ENCODE assay signal across 1 cellular context in the genomic region with DNA sequence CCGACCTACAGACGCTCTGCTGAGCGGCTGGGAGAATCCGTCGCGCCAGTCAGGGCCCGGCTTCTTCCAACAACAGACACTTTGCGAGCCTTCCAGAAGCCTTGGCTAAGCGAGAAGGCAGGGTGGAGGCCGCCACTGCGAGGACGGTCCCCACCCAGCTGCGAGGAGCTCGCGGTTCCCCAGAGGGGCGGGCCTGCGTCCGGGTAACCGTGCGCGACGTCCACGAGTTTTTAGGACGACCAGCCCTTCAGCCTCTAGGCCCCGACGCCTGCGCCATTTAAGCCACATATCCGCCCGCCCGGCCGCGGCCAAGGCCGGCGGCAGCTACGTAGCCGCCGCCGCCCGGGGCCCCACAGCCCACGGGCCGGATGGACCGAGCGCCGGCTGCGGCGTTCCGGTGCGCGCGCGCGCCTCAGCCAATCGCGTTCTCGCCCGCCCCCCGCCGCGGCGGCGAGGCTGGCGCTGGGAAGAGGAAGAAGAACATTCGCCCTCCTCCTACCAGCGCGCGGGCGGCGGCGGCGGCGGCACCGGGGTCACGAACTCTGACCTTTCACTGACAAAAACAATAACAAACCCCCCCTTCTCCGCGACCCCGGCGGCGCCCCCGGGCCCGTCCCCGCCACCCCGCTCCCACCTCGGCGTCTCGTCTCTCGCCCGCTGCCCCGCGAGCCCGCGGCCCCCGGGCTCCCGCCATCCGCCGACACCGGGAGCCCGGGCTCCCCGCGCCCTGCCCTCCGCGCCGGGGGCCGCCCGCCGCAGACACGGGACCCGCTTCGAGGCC.
A peak's percentile ranks its signal among the peaks of the same experiment; 100 is the strongest.
TF ChIP-seq lines count a peak whose summit lies in the region.

A gene (plus strand): TSS at position 479 of the 781 bp plus-strand sequence. CDS start 56,332 bp downstream, outside the sequence.

TF ChIP-seq in HepG2, 621 proteins besides CTCF, POLR2A, EP300 and RAD21 (continued from another document and continues in another):
- TF ChIP-seq ZNF224 (CRISPR knock-in tag; IDR thresholded peaks at IDR 0.05): no peak
- no peak for TF ChIP-seq ZNF629 (CRISPR knock-in tag; conservative IDR thresholded peaks at IDR 0.05)
- TF ChIP-seq HMG20A (CRISPR knock-in tag; IDR thresholded peaks at IDR 0.05; ENCODE audit: borderline replicate concordance): no peak
- no peak for TF ChIP-seq TBP (CRISPR knock-in tag; IDR thresholded peaks at IDR 0.05)
- TF ChIP-seq, protein P1, sequence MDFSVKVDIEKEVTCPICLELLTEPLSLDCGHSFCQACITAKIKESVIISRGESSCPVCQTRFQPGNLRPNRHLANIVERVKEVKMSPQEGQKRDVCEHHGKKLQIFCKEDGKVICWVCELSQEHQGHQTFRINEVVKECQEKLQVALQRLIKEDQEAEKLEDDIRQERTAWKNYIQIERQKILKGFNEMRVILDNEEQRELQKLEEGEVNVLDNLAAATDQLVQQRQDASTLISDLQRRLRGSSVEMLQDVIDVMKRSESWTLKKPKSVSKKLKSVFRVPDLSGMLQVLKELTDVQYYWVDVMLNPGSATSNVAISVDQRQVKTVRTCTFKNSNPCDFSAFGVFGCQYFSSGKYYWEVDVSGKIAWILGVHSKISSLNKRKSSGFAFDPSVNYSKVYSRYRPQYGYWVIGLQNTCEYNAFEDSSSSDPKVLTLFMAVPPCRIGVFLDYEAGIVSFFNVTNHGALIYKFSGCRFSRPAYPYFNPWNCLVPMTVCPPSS (IDR thresholded peaks at IDR 0.05): no peak
- TF ChIP-seq ZC3H4 (CRISPR knock-in tag; IDR thresholded peaks at IDR 0.05; ENCODE audit: borderline replicate concordance): no peak
- peak; percentile 71; the same call in 1 of the 2 replicates for TF ChIP-seq ZNF891 (CRISPR knock-in tag; IDR thresholded peaks at IDR 0.05)
- TF ChIP-seq, protein P2, sequence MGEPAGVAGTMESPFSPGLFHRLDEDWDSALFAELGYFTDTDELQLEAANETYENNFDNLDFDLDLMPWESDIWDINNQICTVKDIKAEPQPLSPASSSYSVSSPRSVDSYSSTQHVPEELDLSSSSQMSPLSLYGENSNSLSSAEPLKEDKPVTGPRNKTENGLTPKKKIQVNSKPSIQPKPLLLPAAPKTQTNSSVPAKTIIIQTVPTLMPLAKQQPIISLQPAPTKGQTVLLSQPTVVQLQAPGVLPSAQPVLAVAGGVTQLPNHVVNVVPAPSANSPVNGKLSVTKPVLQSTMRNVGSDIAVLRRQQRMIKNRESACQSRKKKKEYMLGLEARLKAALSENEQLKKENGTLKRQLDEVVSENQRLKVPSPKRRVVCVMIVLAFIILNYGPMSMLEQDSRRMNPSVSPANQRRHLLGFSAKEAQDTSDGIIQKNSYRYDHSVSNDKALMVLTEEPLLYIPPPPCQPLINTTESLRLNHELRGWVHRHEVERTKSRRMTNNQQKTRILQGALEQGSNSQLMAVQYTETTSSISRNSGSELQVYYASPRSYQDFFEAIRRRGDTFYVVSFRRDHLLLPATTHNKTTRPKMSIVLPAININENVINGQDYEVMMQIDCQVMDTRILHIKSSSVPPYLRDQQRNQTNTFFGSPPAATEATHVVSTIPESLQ (CRISPR knock-in tag; conservative IDR thresholded peaks at IDR 0.05): 0 out of 2 replicates have a peak, but pooled peaks have one; percentile 1
- TF ChIP-seq ZBTB3 (CRISPR knock-in tag; IDR thresholded peaks at IDR 0.05; ENCODE audit: borderline replicate concordance, low read depth): no peak
- no peak for TF ChIP-seq ZNF614 (CRISPR knock-in tag; IDR thresholded peaks at IDR 0.05; ENCODE audit: borderline replicate concordance)
- no peak for TF ChIP-seq STAT5B (CRISPR knock-in tag; IDR thresholded peaks at IDR 0.05)
- peak; percentile 48 for TF ChIP-seq THAP11 (CRISPR knock-in tag; IDR thresholded peaks at IDR 0.05)
- TF ChIP-seq THYN1 (CRISPR knock-in tag; IDR thresholded peaks at IDR 0.05; ENCODE audit: borderline replicate concordance, low read depth): no peak
- TF ChIP-seq, protein P3, sequence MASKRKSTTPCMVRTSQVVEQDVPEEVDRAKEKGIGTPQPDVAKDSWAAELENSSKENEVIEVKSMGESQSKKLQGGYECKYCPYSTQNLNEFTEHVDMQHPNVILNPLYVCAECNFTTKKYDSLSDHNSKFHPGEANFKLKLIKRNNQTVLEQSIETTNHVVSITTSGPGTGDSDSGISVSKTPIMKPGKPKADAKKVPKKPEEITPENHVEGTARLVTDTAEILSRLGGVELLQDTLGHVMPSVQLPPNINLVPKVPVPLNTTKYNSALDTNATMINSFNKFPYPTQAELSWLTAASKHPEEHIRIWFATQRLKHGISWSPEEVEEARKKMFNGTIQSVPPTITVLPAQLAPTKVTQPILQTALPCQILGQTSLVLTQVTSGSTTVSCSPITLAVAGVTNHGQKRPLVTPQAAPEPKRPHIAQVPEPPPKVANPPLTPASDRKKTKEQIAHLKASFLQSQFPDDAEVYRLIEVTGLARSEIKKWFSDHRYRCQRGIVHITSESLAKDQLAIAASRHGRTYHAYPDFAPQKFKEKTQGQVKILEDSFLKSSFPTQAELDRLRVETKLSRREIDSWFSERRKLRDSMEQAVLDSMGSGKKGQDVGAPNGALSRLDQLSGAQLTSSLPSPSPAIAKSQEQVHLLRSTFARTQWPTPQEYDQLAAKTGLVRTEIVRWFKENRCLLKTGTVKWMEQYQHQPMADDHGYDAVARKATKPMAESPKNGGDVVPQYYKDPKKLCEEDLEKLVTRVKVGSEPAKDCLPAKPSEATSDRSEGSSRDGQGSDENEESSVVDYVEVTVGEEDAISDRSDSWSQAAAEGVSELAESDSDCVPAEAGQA (IDR thresholded peaks at IDR 0.05; ENCODE audit: low read depth): peak; percentile 50; the same call in 1 of the 2 replicates
- TF ChIP-seq, protein P3 (CRISPR knock-in tag; IDR thresholded peaks at IDR 0.05; ENCODE audit: borderline replicate concordance): no peak
- no peak for TF ChIP-seq ZNF44 (CRISPR knock-in tag; IDR thresholded peaks at IDR 0.05)
- TF ChIP-seq, protein P4, sequence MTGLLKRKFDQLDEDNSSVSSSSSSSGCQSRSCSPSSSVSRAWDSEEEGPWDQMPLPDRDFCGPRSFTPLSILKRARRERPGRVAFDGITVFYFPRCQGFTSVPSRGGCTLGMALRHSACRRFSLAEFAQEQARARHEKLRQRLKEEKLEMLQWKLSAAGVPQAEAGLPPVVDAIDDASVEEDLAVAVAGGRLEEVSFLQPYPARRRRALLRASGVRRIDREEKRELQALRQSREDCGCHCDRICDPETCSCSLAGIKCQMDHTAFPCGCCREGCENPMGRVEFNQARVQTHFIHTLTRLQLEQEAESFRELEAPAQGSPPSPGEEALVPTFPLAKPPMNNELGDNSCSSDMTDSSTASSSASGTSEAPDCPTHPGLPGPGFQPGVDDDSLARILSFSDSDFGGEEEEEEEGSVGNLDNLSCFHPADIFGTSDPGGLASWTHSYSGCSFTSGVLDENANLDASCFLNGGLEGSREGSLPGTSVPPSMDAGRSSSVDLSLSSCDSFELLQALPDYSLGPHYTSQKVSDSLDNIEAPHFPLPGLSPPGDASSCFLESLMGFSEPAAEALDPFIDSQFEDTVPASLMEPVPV (CRISPR knock-in tag; IDR thresholded peaks at IDR 0.05): no peak
- 0 out of 2 replicates have a peak, but pooled peaks have one; percentile 33 for TF ChIP-seq HCFC1 (IDR thresholded peaks at IDR 0.05; ENCODE audit: low read depth, low read length)
- TF ChIP-seq FIP1L1 (IDR thresholded peaks at IDR 0.05; ENCODE audit: borderline replicate concordance, insufficient read depth, low read depth, low read length): no peak
- TF ChIP-seq ZNF331 (CRISPR knock-in tag; IDR thresholded peaks at IDR 0.05): no peak
- TF ChIP-seq, protein P5, sequence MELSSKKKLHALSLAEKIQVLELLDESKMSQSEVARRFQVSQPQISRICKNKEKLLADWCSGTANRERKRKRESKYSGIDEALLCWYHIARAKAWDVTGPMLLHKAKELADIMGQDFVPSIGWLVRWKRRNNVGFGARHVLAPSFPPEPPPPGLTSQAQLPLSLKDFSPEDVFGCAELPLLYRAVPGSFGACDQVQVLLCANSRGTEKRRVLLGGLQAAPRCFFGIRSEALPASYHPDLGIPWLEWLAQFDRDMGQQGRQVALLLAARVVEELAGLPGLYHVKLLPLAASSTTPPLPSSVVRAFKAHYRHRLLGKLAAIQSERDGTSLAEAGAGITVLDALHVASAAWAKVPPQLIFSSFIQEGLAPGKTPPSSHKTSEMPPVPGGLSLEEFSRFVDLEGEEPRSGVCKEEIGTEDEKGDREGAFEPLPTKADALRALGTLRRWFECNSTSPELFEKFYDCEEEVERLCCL (CRISPR knock-in tag; IDR thresholded peaks at IDR 0.05; ENCODE audit: borderline replicate concordance): no peak
- TF ChIP-seq, protein P6, sequence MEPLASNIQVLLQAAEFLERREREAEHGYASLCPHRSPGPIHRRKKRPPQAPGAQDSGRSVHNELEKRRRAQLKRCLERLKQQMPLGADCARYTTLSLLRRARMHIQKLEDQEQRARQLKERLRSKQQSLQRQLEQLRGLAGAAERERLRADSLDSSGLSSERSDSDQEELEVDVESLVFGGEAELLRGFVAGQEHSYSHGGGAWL (CRISPR knock-in tag; IDR thresholded peaks at IDR 0.05): no peak; the same call in 1 of the 2 replicates
- TF ChIP-seq, protein P7, sequence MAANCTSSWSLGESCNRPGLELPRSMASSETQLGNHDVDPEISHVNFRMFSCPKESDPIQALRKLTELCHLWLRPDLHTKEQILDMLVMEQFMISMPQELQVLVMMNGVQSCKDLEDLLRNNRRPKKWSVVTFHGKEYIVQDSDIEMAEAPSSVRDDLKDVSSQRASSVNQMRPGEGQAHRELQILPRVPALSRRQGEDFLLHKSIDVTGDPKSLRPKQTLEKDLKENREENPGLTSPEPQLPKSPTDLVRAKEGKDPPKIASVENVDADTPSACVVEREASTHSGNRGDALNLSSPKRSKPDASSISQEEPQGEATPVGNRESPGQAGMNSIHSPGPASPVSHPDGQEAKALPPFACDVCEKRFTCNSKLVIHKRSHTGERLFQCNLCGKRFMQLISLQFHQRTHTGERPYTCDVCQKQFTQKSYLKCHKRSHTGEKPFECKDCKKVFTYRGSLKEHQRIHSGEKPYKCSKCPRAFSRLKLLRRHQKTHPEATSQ (CRISPR knock-in tag; IDR thresholded peaks at IDR 0.05; ENCODE audit: borderline replicate concordance): no peak
- no peak for TF ChIP-seq REPIN1 (CRISPR knock-in tag; IDR thresholded peaks at IDR 0.05; ENCODE audit: borderline replicate concordance, low read depth)
- TF ChIP-seq, protein P8, sequence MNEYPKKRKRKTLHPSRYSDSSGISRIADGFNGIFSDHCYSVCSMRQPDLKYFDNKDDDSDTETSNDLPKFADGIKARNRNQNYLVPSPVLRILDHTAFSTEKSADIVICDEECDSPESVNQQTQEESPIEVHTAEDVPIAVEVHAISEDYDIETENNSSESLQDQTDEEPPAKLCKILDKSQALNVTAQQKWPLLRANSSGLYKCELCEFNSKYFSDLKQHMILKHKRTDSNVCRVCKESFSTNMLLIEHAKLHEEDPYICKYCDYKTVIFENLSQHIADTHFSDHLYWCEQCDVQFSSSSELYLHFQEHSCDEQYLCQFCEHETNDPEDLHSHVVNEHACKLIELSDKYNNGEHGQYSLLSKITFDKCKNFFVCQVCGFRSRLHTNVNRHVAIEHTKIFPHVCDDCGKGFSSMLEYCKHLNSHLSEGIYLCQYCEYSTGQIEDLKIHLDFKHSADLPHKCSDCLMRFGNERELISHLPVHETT (CRISPR knock-in tag; conservative IDR thresholded peaks at IDR 0.05): peak; percentile 58; the same call in 1 of the 2 replicates
- TF ChIP-seq, protein P9, sequence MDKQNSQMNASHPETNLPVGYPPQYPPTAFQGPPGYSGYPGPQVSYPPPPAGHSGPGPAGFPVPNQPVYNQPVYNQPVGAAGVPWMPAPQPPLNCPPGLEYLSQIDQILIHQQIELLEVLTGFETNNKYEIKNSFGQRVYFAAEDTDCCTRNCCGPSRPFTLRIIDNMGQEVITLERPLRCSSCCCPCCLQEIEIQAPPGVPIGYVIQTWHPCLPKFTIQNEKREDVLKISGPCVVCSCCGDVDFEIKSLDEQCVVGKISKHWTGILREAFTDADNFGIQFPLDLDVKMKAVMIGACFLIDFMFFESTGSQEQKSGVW (CRISPR knock-in tag; IDR thresholded peaks at IDR 0.05; ENCODE audit: borderline replicate concordance): no peak
- no peak for TF ChIP-seq ZNF878 (CRISPR knock-in tag; IDR thresholded peaks at IDR 0.05)
- peak; percentile 76 for TF ChIP-seq GABPB1 (CRISPR knock-in tag; IDR thresholded peaks at IDR 0.05)
- TF ChIP-seq CBX5 (CRISPR knock-in tag; IDR thresholded peaks at IDR 0.05; ENCODE audit: borderline replicate concordance): no peak
- no peak for TF ChIP-seq NPAS2 (CRISPR knock-in tag; IDR thresholded peaks at IDR 0.05; ENCODE audit: borderline replicate concordance)
- TF ChIP-seq, protein P10, sequence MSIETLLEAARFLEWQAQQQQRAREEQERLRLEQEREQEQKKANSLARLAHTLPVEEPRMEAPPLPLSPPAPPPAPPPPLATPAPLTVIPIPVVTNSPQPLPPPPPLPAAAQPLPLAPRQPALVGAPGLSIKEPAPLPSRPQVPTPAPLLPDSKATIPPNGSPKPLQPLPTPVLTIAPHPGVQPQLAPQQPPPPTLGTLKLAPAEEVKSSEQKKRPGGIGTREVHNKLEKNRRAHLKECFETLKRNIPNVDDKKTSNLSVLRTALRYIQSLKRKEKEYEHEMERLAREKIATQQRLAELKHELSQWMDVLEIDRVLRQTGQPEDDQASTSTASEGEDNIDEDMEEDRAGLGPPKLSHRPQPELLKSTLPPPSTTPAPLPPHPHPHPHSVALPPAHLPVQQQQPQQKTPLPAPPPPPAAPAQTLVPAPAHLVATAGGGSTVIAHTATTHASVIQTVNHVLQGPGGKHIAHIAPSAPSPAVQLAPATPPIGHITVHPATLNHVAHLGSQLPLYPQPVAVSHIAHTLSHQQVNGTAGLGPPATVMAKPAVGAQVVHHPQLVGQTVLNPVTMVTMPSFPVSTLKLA (IDR thresholded peaks at IDR 0.05): no peak
- TF ChIP-seq, protein P11, sequence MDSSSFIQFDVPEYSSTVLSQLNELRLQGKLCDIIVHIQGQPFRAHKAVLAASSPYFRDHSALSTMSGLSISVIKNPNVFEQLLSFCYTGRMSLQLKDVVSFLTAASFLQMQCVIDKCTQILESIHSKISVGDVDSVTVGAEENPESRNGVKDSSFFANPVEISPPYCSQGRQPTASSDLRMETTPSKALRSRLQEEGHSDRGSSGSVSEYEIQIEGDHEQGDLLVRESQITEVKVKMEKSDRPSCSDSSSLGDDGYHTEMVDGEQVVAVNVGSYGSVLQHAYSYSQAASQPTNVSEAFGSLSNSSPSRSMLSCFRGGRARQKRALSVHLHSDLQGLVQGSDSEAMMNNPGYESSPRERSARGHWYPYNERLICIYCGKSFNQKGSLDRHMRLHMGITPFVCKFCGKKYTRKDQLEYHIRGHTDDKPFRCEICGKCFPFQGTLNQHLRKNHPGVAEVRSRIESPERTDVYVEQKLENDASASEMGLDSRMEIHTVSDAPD (CRISPR knock-in tag; IDR thresholded peaks at IDR 0.05): no peak
- no peak for TF ChIP-seq ZNF253 (CRISPR knock-in tag; IDR thresholded peaks at IDR 0.05; ENCODE audit: borderline replicate concordance)
- no peak; the same call in 1 of the 2 replicates for TF ChIP-seq KLF6 (CRISPR knock-in tag; IDR thresholded peaks at IDR 0.05)
